ENCODE assay signal across 8 cellular contexts in genomic region chr2:130337735-130338325, GRCh38. TPM values are rescaled to one million over a fixed set of nuclear protein-coding genes. Genes with fewer than 3 reads are reported as not detected.
A peak's percentile ranks its signal among the peaks of the same experiment; 100 is the strongest.
DNase-seq lines count a peak whose midpoint lies in the region; ATAC-seq and TF ChIP-seq lines count a peak whose summit lies in the region.

No MANE protein-coding gene starts in this region.

- no peaks in the 10 kb centered on the region for H3K9me3 Mint-ChIP-seq in progenitor cell of endocrine pancreas (ENCODE audit: low read depth)

- peaks cover 18% of the 10 kb centered on the region for H3K4me1 Mint-ChIP-seq in progenitor cell of endocrine pancreas (ENCODE audit: low read depth)

- peak overlapping the region; percentile 9; the same call in 1 of the 2 replicates for H3K27ac ChIP-seq in SJSA1

- H3K27me3 Mint-ChIP-seq in progenitor cell of endocrine pancreas = peaks cover 14% of the 10 kb centered on the region

- no peaks in the 10 kb centered on the region for H3K9me3 ChIP-seq in SJSA1 (replicated peaks)

- ATAC-seq in GM21360 (IDR thresholded peaks at IDR 0.05; ENCODE audit: unreplicated experiment) = no peak
- no peak for ATAC-seq in GM19023 (IDR thresholded peaks at IDR 0.05; ENCODE audit: unreplicated experiment)

- no peak overlapping the region for H3K4me3 ChIP-seq in SJSA1
- no peak overlapping the region for H3K4me3 ChIP-seq in fibroblast of mammary gland (ENCODE audit: control insufficient read depth, low read depth, low read length)

- peak overlapping the region; percentile 81 for H3K4me3 Mint-ChIP-seq in progenitor cell of endocrine pancreas (ENCODE audit: low read depth)

- H3K36me3 Mint-ChIP-seq in progenitor cell of endocrine pancreas (ENCODE audit: insufficient read depth) = peaks cover 17% of the 10 kb centered on the region

- no peaks in the 10 kb centered on the region for H3K27me3 ChIP-seq in SJSA1 (replicated peaks)

- DNase-seq in ELR (ENCODE audit: low read depth) = peak; percentile 78
- peak; percentile 47 to 49 for DNase-seq in SJSA1 (ENCODE audit: low read depth in 1 of 2, low spot score in 2 of 2)
- DNase-seq in fibroblast of mammary gland (ENCODE audit: low read depth) = peak; percentile 81
- DNase-seq in progenitor cell of endocrine pancreas (ENCODE audit: low spot score, unreplicated experiment) = no peak
- DNase-seq in NCI-H526 treated with DMSO at 0.1 percent for 48 hours (lab: John Stamatoyannopoulos, UW) = no peak
- no peak for DNase-seq in hippocampal formation (lab: John Stamatoyannopoulos, UW)

- peak overlapping the region; percentile 100 for H3K27ac Mint-ChIP-seq in progenitor cell of endocrine pancreas

- TF ChIP-seq CTCF in fibroblast of mammary gland (conservative IDR thresholded peaks at IDR 0.05; ENCODE audit: control insufficient read depth, insufficient read depth, low read depth, low read length) (no peak), progenitor cell of endocrine pancreas (IDR thresholded peaks at IDR 0.05; ENCODE audit: unreplicated experiment) (no peak)

- H3K4me1 ChIP-seq in SJSA1 (replicated peaks) = peaks cover 22% of the 10 kb centered on the region

- peaks cover 9% of the 10 kb centered on the region for H3K36me3 ChIP-seq in SJSA1

RNA-seq across cellular contexts. Expression of gene IMP4, which starts 4.9 kb away (rescaled TPM):
- 95.7 and 112 TPM in 2 replicates for total RNA-seq in SJSA1 (2014; rRNA removed; shearing (Covaris generic))
- total RNA-seq in progenitor cell of endocrine pancreas = 43.0 and 44.8 TPM in 2 replicates

RNA-seq across cellular contexts. Expression of gene PTPN18, which starts 18.0 kb away (rescaled TPM):
- total RNA-seq in SJSA1 (2014; rRNA removed; shearing (Covaris generic)) = 34.7 and 44.8 TPM in 2 replicates
- total RNA-seq in progenitor cell of endocrine pancreas = 47.5 and 50.0 TPM in 2 replicates

Comparison
In these comparisons a context has a peak if more than half of its experiments do, and no peak if none do; other contexts are left out.
1. DNase-seq: peak in ELR (single experiment), SJSA1 (2 of 2) and fibroblast of mammary gland (single experiment); none in progenitor cell of endocrine pancreas (single experiment), NCI-H526 treated with DMSO at 0.1 percent for 48 hours (single experiment) and hippocampal formation (0 of 2).